In genomic region chr11:105109353-105109752, GRCh38 we compare ENCODE assay signal across 19 cellular contexts. TPM values are rescaled to one million over a fixed set of nuclear protein-coding genes. Genes with fewer than 3 reads are reported as not detected.
DNase-seq lines count a peak whose midpoint lies in the region; ATAC-seq, FAIRE-seq and TF ChIP-seq lines count a peak whose summit lies in the region.
"Had no signal": no experiment of that assay in that cellular context is flagged by ENCODE, and none has a peak within 500 bp of the region (broad histone marks: within the 10 kb centered on the region; RNA-seq: fewer than 3 reads in every experiment).

No MANE protein-coding gene starts in this region.

- FAIRE-seq in urothelium cell line (lab: Jason Lieb, UNC) (peak; percentile 40), D721Med (lab: Jason Lieb, UNC) (no peak)
- FAIRE-seq: GM12878 had no signal

- no peaks in the 10 kb centered on the region for H3K9me2 ChIP-seq in PC-3 (replicated peaks; ENCODE audit: low read length)

- no peaks in the 10 kb centered on the region for H3K4me1 ChIP-seq in breast epithelium
- peaks cover 33% of the 10 kb centered on the region for H3K4me1 ChIP-seq in PC-3 (ENCODE audit: insufficient read depth, low read length)

- H3K27me3 Mint-ChIP-seq in MCF 10A (ENCODE audit: insufficient read depth, unreplicated experiment) = no peaks in the 10 kb centered on the region

- H3K9ac ChIP-seq in PC-3 (ENCODE audit: low read length) = 0 out of 2 replicates have a peak overlapping the region, but pooled peaks have one; percentile 10

- H3K9me3 Mint-ChIP-seq in MCF 10A (ENCODE audit: unreplicated experiment) = no peaks in the 10 kb centered on the region
- H3K9me3 Mint-ChIP-seq: CD4-positive, alpha-beta T cell had no signal

- CTCF ChIA-PET in MCF 10A (lab: Yijun Ruan, JAX) = interaction anchor here (0.6 kb wide), 1 partner anchor 63 kb away, joined by 3 read pairs; no protein-coding TSS in a partner anchor
- CTCF ChIA-PET in PC-3 (lab: Charles Lee) = interaction anchor here (0.6 kb wide), 1 partner anchor 331 kb away, joined by 3 read pairs; no protein-coding TSS in a partner anchor

- POLR2A ChIA-PET in MCF 10A (lab: Yijun Ruan, JAX) (interaction anchor here (2.2 kb wide), 1 partner anchor 23 kb away, joined by 8 read pairs; no protein-coding TSS in a partner anchor), PC-3 (lab: Charles Lee; ENCODE audit: unreplicated experiment) (no interaction called here)

- H3F3A ChIP-seq in PC-3 (ENCODE audit: low read length, unreplicated experiment) = no peaks in the 10 kb centered on the region

- peak overlapping the region; percentile 77 for H3K27ac Mint-ChIP-seq in MCF 10A (ENCODE audit: low read depth, unreplicated experiment)
- H3K27ac Mint-ChIP-seq: B cell; CD4-positive, alpha-beta T cell; GM23338 had no signal

- no peak for DNase-seq in MCF 10A (ENCODE audit: unreplicated experiment)
- no peak for DNase-seq in breast epithelium (ENCODE audit: low spot score in 2 of 2)
- DNase-seq in PC-3 = peak; percentile 91
- DNase-seq in epithelial cell of prostate (ENCODE audit: low read depth, low spot score) = no peak
- DNase-seq in urothelium cell line (ENCODE audit: low spot score) = no peak
- no peak for DNase-seq in NCI-H1105 treated with DMSO at 0.1 percent for 48 hours (lab: John Stamatoyannopoulos, UW)
- no peak for DNase-seq in D721Med (ENCODE audit: insufficient read length, low spot score)
- DNase-seq: 8988T; C1 segment of cervical spinal cord; Calu3; CD4-positive, alpha-beta T cell; DMS79; H7 had no signal

- no TSS peak for BruUV-seq in MCF 10A (replicated peaks; lab: Mats Ljungman, UMichigan)
- BruUV-seq in PC-3 (replicated peaks; lab: Mats Ljungman, UMichigan) = no TSS peak

- H4K20me1 ChIP-seq in PC-3 (ENCODE audit: low read length) = no peaks in the 10 kb centered on the region

- H3K79me2 ChIP-seq in PC-3 (ENCODE audit: low read length) = no peaks in the 10 kb centered on the region

- peak overlapping the region; percentile 49; the same call in 1 of the 2 replicates for H2AFZ ChIP-seq in PC-3 (ENCODE audit: low read length)

- ATAC-seq in PC-3 (peak; percentile 80), HG02642 (IDR thresholded peaks at IDR 0.05; ENCODE audit: poor library complexity, unreplicated experiment) (no peak)
- ATAC-seq: GM12878, GM23338 had no signal

- no peaks in the 10 kb centered on the region for H3K36me3 Mint-ChIP-seq in MCF 10A (ENCODE audit: insufficient read depth, unreplicated experiment)

- H3K27me3 ChIP-seq in breast epithelium (no peaks in the 10 kb centered on the region), PC-3 (ENCODE audit: low read length) (no peaks in the 10 kb centered on the region)

- intact Hi-C loops in MCF 10A (cut with micrococcal nuclease) (no loop called here), breast epithelium (cut with DNase I; ENCODE audit: low total_unique reads) (no loop called here), PC-3 (cut with micrococcal nuclease) (loop anchor here (5.0 kb wide), 1 partner anchor 62 kb away; the partner anchor contains the start of gene CARD16)

- no peak overlapping the region for H3K4me3 Mint-ChIP-seq in MCF 10A (ENCODE audit: unreplicated experiment)
- H3K4me3 Mint-ChIP-seq: B cell; CD4-positive, alpha-beta T cell; GM23338 had no signal

- H3K4me2 ChIP-seq in PC-3 (ENCODE audit: low read length) = peak overlapping the region; percentile 61
- H3K4me2 ChIP-seq: GM23338 had no signal

- H3K4me1 Mint-ChIP-seq in MCF 10A (ENCODE audit: insufficient read depth, unreplicated experiment) = peaks cover 17% of the 10 kb centered on the region

- H3K36me3 ChIP-seq in breast epithelium (no peaks in the 10 kb centered on the region), PC-3 (ENCODE audit: low read depth, low read length) (no peaks in the 10 kb centered on the region)

- H3K9me3 ChIP-seq in breast epithelium (no peaks in the 10 kb centered on the region), PC-3 (ENCODE audit: low read length) (no peaks in the 10 kb centered on the region)

- H3K4me3 ChIP-seq in breast epithelium (no peak overlapping the region), PC-3 (ENCODE audit: low read length) (peak overlapping the region; percentile 13; the same call in 1 of the 2 replicates)
- H3K4me3 ChIP-seq: GM12878, GM23338 had no signal

- TF ChIP-seq CTCF in MCF 10A (IDR thresholded peaks at IDR 0.05; ENCODE audit: unreplicated experiment) (no peak), breast epithelium (IDR thresholded peaks at IDR 0.05) (no peak), PC-3 (conservative IDR thresholded peaks at IDR 0.05; ENCODE audit: low read depth, low read length) (no peak), D721Med (IDR thresholded peaks at IDR 0.05; ENCODE audit: insufficient read depth, missing control alignments) (no peak)

- no peak for TF ChIP-seq POLR2A in breast epithelium (IDR thresholded peaks at IDR 0.05)

- no peak overlapping the region for H3K27ac ChIP-seq in breast epithelium
- peak overlapping the region; percentile 69 for H3K27ac ChIP-seq in PC-3 (ENCODE audit: low read length)
- peak overlapping the region; percentile 64 for H3K27ac ChIP-seq in epithelial cell of prostate

RNA-seq across cellular contexts. Expression of gene CARD18, which starts 30.2 kb away (rescaled TPM):
- total RNA-seq in MCF 10A (2022) (not detected in 2 replicates), breast epithelium (not detected), PC-3 (2014; rRNA removed) (not detected in 2 replicates)
- total RNA-seq: B cell; Calu3; CD4-positive, alpha-beta T cell; G401; GM12878; GM23338; H7; HT1080 had no signal

Comparison
In these comparisons a context has a peak if more than half of its experiments do, and no peak if none do; other contexts are left out.
1. H3K27ac ChIP-seq: peak in PC-3 (single experiment) and epithelial cell of prostate (single experiment); none in breast epithelium (0 of 2).